Comparison of ENCODE assay signal across 18 cellular contexts in genomic region chr10:69446229-69446628, GRCh38. TPM values are rescaled to one million over a fixed set of nuclear protein-coding genes. Genes with fewer than 3 reads are reported as not detected.
A peak's percentile ranks its signal among the peaks of the same experiment; 100 is the strongest.
DNase-seq lines count a peak whose midpoint lies in the region; ATAC-seq and TF ChIP-seq lines count a peak whose summit lies in the region.
"Had no signal": no experiment of that assay in that cellular context is flagged by ENCODE, and none has a peak within 500 bp of the region (broad histone marks: within the 10 kb centered on the region; RNA-seq: fewer than 3 reads in every experiment).

No MANE protein-coding gene starts in this region.

- H3K9me3 ChIP-seq in breast epithelium (no peaks in the 10 kb centered on the region), mammary epithelial cell (replicated peaks; ENCODE audit: insufficient read depth, low read length) (no peaks in the 10 kb centered on the region), left lung (no peaks in the 10 kb centered on the region), uterus (no peaks in the 10 kb centered on the region)
- H3K9me3 ChIP-seq: lower lobe of right lung had no signal

- no peak for DNase-seq in MCF 10A (ENCODE audit: unreplicated experiment)
- no peak for DNase-seq in breast epithelium (ENCODE audit: low spot score in 2 of 2)
- DNase-seq in mammary epithelial cell = no peak
- no peak for DNase-seq in left lung
- DNase-seq in uterus = no peak
- no peak for DNase-seq in activated CD4-positive, alpha-beta T cell treated with anti-CD3 and anti-CD28 coated beads, Interleukin-2, amount 50 U/mL, for 4 hours
- no peak for DNase-seq in NCI-H187 (lab: John Stamatoyannopoulos, UW)
- DNase-seq: activated CD4-positive, CD25-positive, alpha-beta regulatory T cell; activated naive CD4-positive, alpha-beta T cell treated with anti-CD3 and anti-CD28 coated beads, Interleukin-2, amount 50 U/mL, for 16 hours; CD8-positive, alpha-beta memory T cell; effector memory CD4-positive, alpha-beta T cell; lower lobe of right lung; NCI-H2029; NCI-H524; stimulated activated CD4-positive, alpha-beta T cell treated with anti-CD3 and anti-CD28 coated beads, Interleukin-2, amount 100 ng/mL, for 24 hours had no signal

- intact Hi-C loops in MCF 10A (cut with micrococcal nuclease) (no loop called here), breast epithelium (cut with DNase I; ENCODE audit: low total_unique reads) (no loop called here), mammary epithelial cell (cut with micrococcal nuclease) (loop anchor here (5.0 kb wide), 1 partner anchor 41 kb away; no protein-coding TSS in a partner anchor), left lung (cut with DNase I) (no loop called here), uterus (cut with DNase I; ENCODE audit: low total_unique reads) (no loop called here)

- H3K9ac ChIP-seq in mammary epithelial cell (ENCODE audit: insufficient read depth, low read length) = no peak overlapping the region

- TF ChIP-seq POLR2A in breast epithelium (IDR thresholded peaks at IDR 0.05) = no peak
- TF ChIP-seq POLR2A in uterus (IDR thresholded peaks at IDR 0.05) = no peak

- H3K36me3 ChIP-seq in breast epithelium (no peaks in the 10 kb centered on the region), mammary epithelial cell (ENCODE audit: insufficient read depth, low read length) (no peaks in the 10 kb centered on the region), left lung (no peaks in the 10 kb centered on the region), uterus (no peaks in the 10 kb centered on the region)
- H3K36me3 ChIP-seq: cardiac muscle cell, lower lobe of right lung had no signal

- CTCF ChIA-PET in MCF 10A (lab: Yijun Ruan, JAX) = interaction anchor here (0.6 to 1.8 kb wide), 6 partner anchors 9 to 700 kb away, joined by 3 to 8 read pairs (median 4); partner anchors contain the start of gene TYSND1
- CTCF ChIA-PET in mammary epithelial cell (lab: Charles Lee; ENCODE audit: low non-redundant PET) = no interaction called here

- H3K4me3 ChIP-seq in breast epithelium (no peak overlapping the region), mammary epithelial cell (replicated peaks in 1 of 3; ENCODE audit: insufficient read depth in 1 of 3, low read depth in 2 of 3, low read length in 3 of 3) (no peak overlapping the region), left lung (no peak overlapping the region), uterus (no peak overlapping the region)
- H3K4me3 ChIP-seq: cardiac muscle cell, lower lobe of right lung had no signal

- H3K36me3 Mint-ChIP-seq in MCF 10A (ENCODE audit: insufficient read depth, unreplicated experiment) = no peaks in the 10 kb centered on the region
- H3K36me3 Mint-ChIP-seq: CD8-positive, alpha-beta memory T cell had no signal

- H3K4me3 Mint-ChIP-seq in MCF 10A (ENCODE audit: unreplicated experiment) = no peak overlapping the region
- H3K4me3 Mint-ChIP-seq: CD8-positive, alpha-beta memory T cell; nephron had no signal

- BruUV-seq in MCF 10A (replicated peaks; lab: Mats Ljungman, UMichigan) = no TSS peak
- BruUV-seq in mammary epithelial cell (replicated peaks; lab: Mats Ljungman, UMichigan) = no TSS peak

- H4K20me1 ChIP-seq in mammary epithelial cell (ENCODE audit: insufficient read depth, low read length) = no peaks in the 10 kb centered on the region

- H3K27ac Mint-ChIP-seq in MCF 10A (ENCODE audit: low read depth, unreplicated experiment) = peak overlapping the region; percentile 68
- H3K27ac Mint-ChIP-seq: nephron had no signal

- no peaks in the 10 kb centered on the region for H3K9me3 Mint-ChIP-seq in MCF 10A (ENCODE audit: unreplicated experiment)
- H3K9me3 Mint-ChIP-seq: CD8-positive, alpha-beta memory T cell; nephron had no signal

- H3K79me2 ChIP-seq in mammary epithelial cell (ENCODE audit: insufficient read depth, low read length) = no peaks in the 10 kb centered on the region

- H3K27ac ChIP-seq in breast epithelium = peak overlapping the region in 1 of 2 donors; percentile 66
- H3K27ac ChIP-seq in mammary epithelial cell (ENCODE audit: insufficient read depth, low read depth, low read length) = no peak overlapping the region
- peak overlapping the region; percentile 35 to 48 for H3K27ac ChIP-seq in left lung
- peak overlapping the region; percentile 46 to 72 for H3K27ac ChIP-seq in uterus
- H3K27ac ChIP-seq: cardiac muscle cell, lower lobe of right lung had no signal

- H2AFZ ChIP-seq in mammary epithelial cell (ENCODE audit: low read depth, low read length) = no peak overlapping the region

- ATAC-seq in left lung (no peak), HG02885 (IDR thresholded peaks at IDR 0.05; ENCODE audit: poor library complexity, unreplicated experiment) (no peak)
- ATAC-seq: lower lobe of right lung had no signal

- TF ChIP-seq CTCF in MCF 10A (IDR thresholded peaks at IDR 0.05; ENCODE audit: unreplicated experiment) = no peak
- no peak for TF ChIP-seq CTCF in breast epithelium (IDR thresholded peaks at IDR 0.05)
- TF ChIP-seq CTCF in mammary epithelial cell (conservative IDR thresholded peaks at IDR 0.05 in 1 of 2, IDR thresholded peaks at IDR 0.05 in 1 of 2; ENCODE audit: extremely low read depth in 1 of 2, insufficient read depth in 1 of 2, low read depth in 1 of 2, low read length in 2 of 2) = no peak
- TF ChIP-seq CTCF in left lung (IDR thresholded peaks at IDR 0.05) = no peak
- TF ChIP-seq CTCF in uterus (IDR thresholded peaks at IDR 0.05) = no peak

- dilution Hi-C loops in mammary epithelial cell (cut with HindIII; ENCODE audit: low sequenced_read_pairs) = no loop called here

- H3K4me2 ChIP-seq in mammary epithelial cell (ENCODE audit: insufficient read depth, low read depth, low read length) = peak overlapping the region; percentile 43

- H3K27me3 Mint-ChIP-seq in MCF 10A (ENCODE audit: insufficient read depth, unreplicated experiment) = no peaks in the 10 kb centered on the region

- in situ Hi-C loops in mammary epithelial cell (cut with MboI; ENCODE audit: low sequenced_read_pairs in 2 of 2) = no loop called here

- peaks cover 32% of the 10 kb centered on the region for H3K4me1 Mint-ChIP-seq in MCF 10A (ENCODE audit: insufficient read depth, unreplicated experiment)

- POLR2A ChIA-PET in MCF 10A (lab: Yijun Ruan, JAX) = interaction anchor here (1.1 to 1.5 kb wide), 7 partner anchors 8 to 141 kb away, joined by 3 to 6 read pairs (median 3); no protein-coding TSS in a partner anchor

- no peaks in the 10 kb centered on the region for H3K27me3 ChIP-seq in breast epithelium
- no peaks in the 10 kb centered on the region for H3K27me3 ChIP-seq in mammary epithelial cell (ENCODE audit: insufficient read depth, low read length)
- peaks cover 0 to 5% of the 10 kb centered on the region in 2 donors for H3K27me3 ChIP-seq in left lung
- no peaks in the 10 kb centered on the region for H3K27me3 ChIP-seq in uterus
- H3K27me3 ChIP-seq: cardiac muscle cell had no signal

- no peaks in the 10 kb centered on the region for H3K4me1 ChIP-seq in breast epithelium
- peaks cover 16% of the 10 kb centered on the region for H3K4me1 ChIP-seq in mammary epithelial cell (ENCODE audit: insufficient read depth, low read length)
- H3K4me1 ChIP-seq in left lung = peaks cover 22 to 36% of the 10 kb centered on the region in 2 donors
- no peaks in the 10 kb centered on the region for H3K4me1 ChIP-seq in uterus

RNA-seq across cellular contexts. Expression of gene TSPAN15, which starts 5.0 kb away (rescaled TPM):
- total RNA-seq in MCF 10A (2022) = 0.52 and 0.54 TPM in 2 replicates
- total RNA-seq in breast epithelium = 10 to 100 TPM; 53.3 to 89.5 (median 65.0) TPM
- 1 to 10 TPM in 1 of 2 donors, under 1 TPM in 1; 0.64 to 1.5 TPM for total RNA-seq in mammary epithelial cell
- polyA plus RNA-seq in mammary epithelial cell = 1.8 TPM
- not detected for polyA minus RNA-seq in mammary epithelial cell
- total RNA-seq in left lung = 10 to 100 TPM; 52.4 to 67.9 TPM
- 10 to 100 TPM; 17.2 to 58.1 (median 24.4) TPM for total RNA-seq in uterus

RNA-seq across cellular contexts. Expression of gene TACR2, which starts 29.5 kb away (rescaled TPM):
- total RNA-seq in MCF 10A (2022) = not detected in 2 replicates
- total RNA-seq in breast epithelium = 1 to 10 TPM in 1 of 3 donors, under 1 TPM in 2; 0.66 to 3.2 (median 0.73) TPM
- total RNA-seq in mammary epithelial cell = not detected
- polyA plus RNA-seq in mammary epithelial cell = 0.08 TPM
- polyA minus RNA-seq in mammary epithelial cell = not detected
- total RNA-seq in left lung = under 1 TPM; 0.31 to 0.55 TPM
- total RNA-seq in uterus = 10 to 100 TPM in 2 of 4 donors, 1 to 10 TPM in 1, under 1 TPM in 1; 0.28 to 35.0 (median 13.8) TPM
- total RNA-seq: cardiac muscle cell; CD8-positive, alpha-beta memory T cell had no signal
- polyA plus RNA-seq: CD8-positive, alpha-beta memory T cell had no signal

Comparison
In these comparisons a context has a peak if more than half of its experiments do, and no peak if none do; other contexts are left out.
1. RNA of gene TSPAN15, which starts 5.0 kb away (total RNA-seq): 52.4 to 67.9 TPM in left lung, 53.3 to 89.5 TPM in breast epithelium and 17.2 to 58.1 TPM in uterus; 0.64 to 1.5 TPM in mammary epithelial cell and 0.52 to 0.54 TPM in MCF 10A; every median in the first group is over 4 times any median in the second.